In the genomic region with DNA sequence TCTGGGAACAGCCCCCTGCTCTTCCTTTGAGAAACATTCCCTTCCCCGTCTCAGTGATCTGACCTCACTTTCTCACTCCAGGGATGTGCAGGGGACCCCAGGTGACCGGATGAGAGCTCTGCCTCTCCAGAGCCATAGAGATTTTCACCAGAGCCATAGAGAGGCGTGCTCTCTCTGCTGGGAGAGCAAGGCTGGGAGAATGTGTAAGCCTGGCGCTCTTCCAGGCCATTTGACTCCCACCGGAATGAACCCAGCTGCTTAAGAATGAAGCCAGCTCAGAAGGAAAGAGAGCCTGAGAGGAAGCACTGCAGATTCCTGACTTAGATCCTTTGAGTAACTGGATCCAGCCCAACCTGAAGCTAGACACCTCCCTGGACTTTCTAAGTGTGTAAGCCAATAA, we compare ENCODE assay signal across 12 cellular contexts.
DNase-seq lines count a peak whose midpoint lies in the region; ATAC-seq and TF ChIP-seq lines count a peak whose summit lies in the region.
"Had no signal": no experiment of that assay in that cellular context is flagged by ENCODE, and none has a peak within 500 bp of the region (broad histone marks: within the 10 kb centered on the region; RNA-seq: fewer than 3 reads in every experiment).

No MANE protein-coding gene starts in this region.

- ATAC-seq in IMR-90 (ENCODE audit: low read depth) = peak; percentile 76
- ATAC-seq: activated T-cell treated with anti-CD3 and anti-CD28 coated beads, Interleukin-2, amount 50 U/mL, for 72 hours; pancreas had no signal

- H3K9me3 ChIP-seq in IMR-90 (ENCODE audit: control insufficient read depth, insufficient read depth, low read length) = no peaks in the 10 kb centered on the region
- H3K9me3 ChIP-seq in MM.1S (replicated peaks; ENCODE audit: insufficient read depth, low read length) = no peaks in the 10 kb centered on the region
- H3K9me3 ChIP-seq: BLaER1 treated with 17β-estradiol and CSF1 and Interleukin-3, amounts not matched to agents 10 nM and 100 nM; pancreas had no signal

- H3K4me1 Mint-ChIP-seq in chondrocyte (ENCODE audit: low read depth) = peaks cover 19% of the 10 kb centered on the region

- H3K9ac ChIP-seq in IMR-90 (ENCODE audit: low read depth, low read length) = no peak overlapping the region
- no peak overlapping the region for H3K9ac ChIP-seq in MM.1S (ENCODE audit: low read length)
- H3K9ac ChIP-seq: BLaER1 treated with 17β-estradiol and CSF1 and Interleukin-3, amounts not matched to agents 10 nM and 100 nM had no signal

- TF ChIP-seq POLR2A in IMR-90 (IDR thresholded peaks at IDR 0.05; ENCODE audit: low read depth, low read length) = no peak

- no peak overlapping the region for H3K56ac ChIP-seq in IMR-90 (ENCODE audit: extremely low read depth, insufficient read depth, low read length)

- no peaks in the 10 kb centered on the region for H3K79me2 ChIP-seq in MM.1S (ENCODE audit: low read length)

- H3K27ac ChIP-seq in IMR-90 (ENCODE audit: insufficient read depth, low read length) = no peak overlapping the region
- H3K27ac ChIP-seq in MM.1S (ENCODE audit: low read length) = no peak overlapping the region
- H3K27ac ChIP-seq: BLaER1 treated with 17β-estradiol and CSF1 and Interleukin-3, amounts not matched to agents 10 nM and 100 nM; pancreas had no signal

- WGBS in IMR-90 (ENCODE audit: extremely low coverage in 2 of 2, insufficient read length in 1 of 2), 2 experiments = 0% methylated on average over 1 of the region's 5 CpGs; no CpG with 5 or more reads in 1 of the 2 experiments

- H4K20me1 ChIP-seq in IMR-90 (ENCODE audit: insufficient read depth, low read length) (no peaks in the 10 kb centered on the region), MM.1S (ENCODE audit: insufficient read depth, low read length) (no peaks in the 10 kb centered on the region)

- H3K4me2 ChIP-seq in IMR-90 (ENCODE audit: low read depth, low read length) (no peak overlapping the region; the same call in 1 of the 2 replicates), MM.1S (ENCODE audit: low read depth, low read length) (no peak overlapping the region)
- H3K4me2 ChIP-seq: BLaER1 treated with 17β-estradiol and CSF1 and Interleukin-3, amounts not matched to agents 10 nM and 100 nM had no signal

- H3K4me1 ChIP-seq in IMR-90 (ENCODE audit: control insufficient read depth, insufficient read depth, low read length) = no peaks in the 10 kb centered on the region; the same call in 1 of the 2 replicates
- H3K4me1 ChIP-seq in MM.1S (ENCODE audit: low read length) = no peaks in the 10 kb centered on the region
- H3K4me1 ChIP-seq: pancreas had no signal

- no TSS peak for BruUV-seq in IMR-90 (replicated peaks; lab: Mats Ljungman, UMichigan)

- H3K4me3 Mint-ChIP-seq in chondrocyte (ENCODE audit: unreplicated experiment) = no peak overlapping the region
- H3K4me3 Mint-ChIP-seq: activated T-cell treated with anti-CD3 and anti-CD28 coated beads, Interleukin-2, amount 50 U/mL, for 72 hours had no signal

- no peak overlapping the region for H3K18ac ChIP-seq in IMR-90 (ENCODE audit: low read depth, low read length)

- in situ Hi-C loops in IMR-90 (cut with MboI; ENCODE audit: low sequenced_read_pairs) = loop anchor here (25.0 kb wide), 1 partner anchor 209 kb away; no protein-coding TSS in a partner anchor
- in situ Hi-C loops in KBM-7 (cut with MboI; ENCODE audit: low pct_unique_long_range_greater_than_20kb, low sequenced_read_pairs) = loop anchor here (25.0 kb wide), 1 partner anchor 209 kb away; no protein-coding TSS in a partner anchor

- H3K9me3 Mint-ChIP-seq in chondrocyte (ENCODE audit: low read depth) = no peaks in the 10 kb centered on the region

- H3K27ac Mint-ChIP-seq in chondrocyte (ENCODE audit: unreplicated experiment) = peak overlapping the region; percentile 80
- H3K27ac Mint-ChIP-seq: activated T-cell treated with anti-CD3 and anti-CD28 coated beads, Interleukin-2, amount 50 U/mL, for 72 hours had no signal

- no peaks in the 10 kb centered on the region for H3K36me3 Mint-ChIP-seq in chondrocyte (ENCODE audit: low read depth)

- H2BK5ac ChIP-seq in IMR-90 (ENCODE audit: low read depth, low read length, poor library complexity, severe bottlenecking) = no peak overlapping the region

- H3K4ac ChIP-seq in IMR-90 (ENCODE audit: low read depth, low read length) = no peak overlapping the region

- POLR2A ChIA-PET in IMR-90 (lab: Charles Lee; ENCODE audit: unreplicated experiment) = no interaction called here

- no peak overlapping the region for H2AK5ac ChIP-seq in IMR-90 (ENCODE audit: low read depth, low read length)

- H3K27me3 Mint-ChIP-seq in chondrocyte (ENCODE audit: low read depth) = peaks cover 7% of the 10 kb centered on the region

- H3K9me1 ChIP-seq in IMR-90 (ENCODE audit: insufficient read depth, low read length) = no peaks in the 10 kb centered on the region

- H4K8ac ChIP-seq in IMR-90 (ENCODE audit: low read depth in 2 of 2, low read length in 2 of 2) = no peak overlapping the region

- TF ChIP-seq RAD21 in IMR-90 (IDR thresholded peaks at IDR 0.05; ENCODE audit: low read length) = no peak

- H2AK9ac ChIP-seq in IMR-90 (replicated peaks; ENCODE audit: low read depth, low read length, poor library complexity) = no peak overlapping the region

- no peak overlapping the region for H2BK15ac ChIP-seq in IMR-90 (ENCODE audit: low read depth, low read length)

- no peak overlapping the region for H4K91ac ChIP-seq in IMR-90 (ENCODE audit: insufficient read depth, low read depth, low read length)

- DNase-seq in AG08395 (ENCODE audit: low spot score) (peak; percentile 40), IMR-90 (peak; percentile 89), chondrocyte (ENCODE audit: low spot score) (no peak), kidney tubule cell (ENCODE audit: low spot score) (peak; percentile 80), cerebellum (ENCODE audit: low spot score) (no peak), KBM-7 (no peak), germinal center (ENCODE audit: low spot score) (no peak), MM.1S (no peak)
- DNase-seq: activated T-cell treated with anti-CD3 and anti-CD28 coated beads, Interleukin-2, amount 50 U/mL, for 72 hours; NCI-H526 treated with DMSO at 0.1 percent for 48 hours; pancreas had no signal

- H3K27me3 ChIP-seq in IMR-90 (ENCODE audit: control insufficient read depth, insufficient read depth, low read length) = peaks cover 11% of the 10 kb centered on the region
- no peaks in the 10 kb centered on the region for H3K27me3 ChIP-seq in MM.1S (replicated peaks; ENCODE audit: insufficient read depth, low read length)
- H3K27me3 ChIP-seq: pancreas had no signal

- CTCF ChIA-PET in IMR-90 (lab: Yijun Ruan, JAX) = interaction anchor here (0.6 kb wide), 1 partner anchor 134 kb away, joined by 3 read pairs; no protein-coding TSS in a partner anchor

- H3K4me3 ChIP-seq in IMR-90 (ENCODE audit: insufficient read depth, low read depth, low read length) (no peak overlapping the region), MM.1S (ENCODE audit: low read length) (no peak overlapping the region)
- H3K4me3 ChIP-seq: BLaER1 treated with 17β-estradiol and CSF1 and Interleukin-3, amounts not matched to agents 10 nM and 100 nM; pancreas had no signal

- dilution Hi-C loops in IMR-90 (cut with HindIII; ENCODE audit: low sequenced_read_pairs, unreplicated experiment) = no loop called here

- peaks cover 5% of the 10 kb centered on the region; the same call in 1 of the 2 replicates for H3F3A ChIP-seq in MM.1S (ENCODE audit: insufficient read depth, low read length)

- intact Hi-C loops in IMR-90 (cut with micrococcal nuclease) = loop anchor here (10.0 kb wide), 2 partner anchors 207 to 317 kb away; partner anchors contain the start of gene SOD3

- 0 out of 2 replicates have a peak overlapping the region, but pooled peaks have one; percentile 55 for H3K23ac ChIP-seq in IMR-90 (ENCODE audit: low read depth, low read length)

- no peaks in the 10 kb centered on the region for H3K79me1 ChIP-seq in IMR-90 (ENCODE audit: low read depth in 1 of 2, low read length in 2 of 2)

- no peak overlapping the region for H3K14ac ChIP-seq in IMR-90 (replicated peaks; ENCODE audit: low read depth, low read length)

- no peak for TF ChIP-seq CTCF in IMR-90 (conservative IDR thresholded peaks at IDR 0.05; ENCODE audit: low read depth, low read length)
- peak; percentile 7 for TF ChIP-seq CTCF in chondrocyte (IDR thresholded peaks at IDR 0.05)
- no peak for TF ChIP-seq CTCF in MM.1S (IDR thresholded peaks at IDR 0.05; ENCODE audit: low read length)

- H2BK20ac ChIP-seq in IMR-90 (ENCODE audit: low read depth, low read length) = no peak overlapping the region

- no peak overlapping the region for H4K5ac ChIP-seq in IMR-90 (ENCODE audit: low read depth, low read length)

- H2BK120ac ChIP-seq in IMR-90 (ENCODE audit: low read depth, low read length) = no peak overlapping the region

- peak overlapping the region; percentile 9 for H2AFZ ChIP-seq in IMR-90 (replicated peaks; ENCODE audit: low read length, poor library complexity)
- H2AFZ ChIP-seq in MM.1S (ENCODE audit: low read length) = no peak overlapping the region

- H3K9me2 ChIP-seq in MM.1S (replicated peaks; ENCODE audit: insufficient read depth, low read length) = no peaks in the 10 kb centered on the region

- H3K36me3 ChIP-seq in IMR-90 (ENCODE audit: control insufficient read depth, insufficient read depth, low read length) (no peaks in the 10 kb centered on the region), MM.1S (replicated peaks; ENCODE audit: insufficient read depth, low read length) (no peaks in the 10 kb centered on the region)
- H3K36me3 ChIP-seq: BLaER1 treated with 17β-estradiol and CSF1 and Interleukin-3, amounts not matched to agents 10 nM and 100 nM; pancreas had no signal

TF ChIP-seq in IMR-90, 13 proteins besides CTCF, POLR2A, EP300 and RAD21:
- no peak for TF ChIP-seq MXI1 (IDR thresholded peaks at IDR 0.05; ENCODE audit: borderline replicate concordance, low read depth, low read length)
- TF ChIP-seq MAFK (IDR thresholded peaks at IDR 0.05; ENCODE audit: low read depth, low read length) = no peak

Comparison
In these comparisons a context has a peak if more than half of its experiments do, and no peak if none do; other contexts are left out.
1. DNase-seq: peak in AG08395 (single experiment), IMR-90 (single experiment) and kidney tubule cell (single experiment); none in chondrocyte (single experiment), cerebellum (single experiment), KBM-7 (single experiment), germinal center (single experiment) and MM.1S (single experiment).